In genomic region chr22:42877597-42878340, GRCh38 we compare ENCODE assay signal across 20 cellular contexts. TPM values are rescaled to one million over a fixed set of nuclear protein-coding genes. Genes with fewer than 3 reads are reported as not detected.
DNase-seq lines count a peak whose midpoint lies in the region; ATAC-seq and TF ChIP-seq lines count a peak whose summit lies in the region.
"Had no signal": no experiment of that assay in that cellular context is flagged by ENCODE, and none has a peak within 500 bp of the region (broad histone marks: within the 10 kb centered on the region; RNA-seq: fewer than 3 reads in every experiment).

No MANE protein-coding gene starts in this region.

- H3K4me1 ChIP-seq in lower lobe of right lung: peaks cover 6% of the 10 kb centered on the region
- peaks cover 14 to 59% (median 52%) of the 10 kb centered on the region in 3 donors for H3K4me1 ChIP-seq in skeletal muscle tissue (ENCODE audit: control insufficient read depth in 3 of 3, insufficient read depth in 3 of 3, low read length in 3 of 3)

- H3K27me3 ChIP-seq in lower lobe of right lung (ENCODE audit: low read depth) (no peaks in the 10 kb centered on the region), skeletal muscle tissue (ENCODE audit: control insufficient read depth in 3 of 3, insufficient read depth in 3 of 3, low read length in 3 of 3) (no peaks in the 10 kb centered on the region)

- no peak overlapping the region for H3K4me3 ChIP-seq in lower lobe of right lung
- no peak overlapping the region for H3K4me3 ChIP-seq in skeletal muscle tissue (ENCODE audit: low read length in 3 of 3)
- H3K4me3 ChIP-seq: GM23248 had no signal

- H3K36me3 ChIP-seq in lower lobe of right lung (peaks cover 100% of the 10 kb centered on the region), skeletal muscle tissue (ENCODE audit: control insufficient read depth in 3 of 3, insufficient read depth in 3 of 3, low read length in 3 of 3) (peaks cover 42 to 66% (median 48%) of the 10 kb centered on the region in 3 donors)

- H3K27ac ChIP-seq in RWPE1 (peak overlapping the region; percentile 15; the same call in 1 of the 2 replicates), lower lobe of right lung (peak overlapping the region; percentile 36), skeletal muscle tissue (ENCODE audit: low read depth, low read length) (peak overlapping the region; percentile 7)
- H3K27ac ChIP-seq: 22Rv1, GM23248 had no signal

- CTCF ChIA-PET in RWPE1 (lab: Yijun Ruan, JAX): interaction anchor here (0.5 kb wide), 1 partner anchor 55 kb away, joined by 3 read pairs; no protein-coding TSS in a partner anchor

- no peak for TF ChIP-seq CTCF in RWPE1 (conservative IDR thresholded peaks at IDR 0.05; ENCODE audit: low read depth)
- TF ChIP-seq CTCF in lower lobe of right lung (IDR thresholded peaks at IDR 0.05): no peak

- H3K9me3 ChIP-seq in lower lobe of right lung: no peaks in the 10 kb centered on the region
- H3K9me3 ChIP-seq in skeletal muscle tissue (ENCODE audit: control insufficient read depth in 3 of 3, low read length in 3 of 3): no peaks in the 10 kb centered on the region

- peak; percentile 31 for DNase-seq in DMS53 (lab: John Stamatoyannopoulos, UW)
- DNase-seq in DMS53 treated with DMSO at 0.1 percent for 48 hours (lab: John Stamatoyannopoulos, UW; ENCODE audit: unreplicated experiment): no peak
- DNase-seq in RWPE1 (ENCODE audit: low spot score): no peak
- DNase-seq in lower lobe of right lung: peak; percentile 80
- no peak for DNase-seq in NCI-H345 treated with DMSO at 0.1 percent for 48 hours (lab: John Stamatoyannopoulos, UW; ENCODE audit: unreplicated experiment)
- DNase-seq in stimulated activated CD4-positive, alpha-beta T cell treated with anti-CD3 and anti-CD28 coated beads, Interleukin-12 subunit alpha, Interleukin-12 subunit beta, amount 100 ng/mL, for 4 hours: no peak
- no peak for DNase-seq in NCI-H128 (lab: John Stamatoyannopoulos, UW; ENCODE audit: unreplicated experiment)
- DNase-seq: CD8-positive, alpha-beta T cell; GDM1; GM23248; KBM-7; MV-4-11; NCI-H1417 treated with DMSO at 0.1 percent for 48 hours; NCI-H2029; NCI-H2171; NCI-H510A treated with DMSO at 0.1 percent for 48 hours; SHP77 had no signal

- H3K9ac ChIP-seq in skeletal muscle tissue (ENCODE audit: low read depth in 1 of 3, low read length in 3 of 3): peak overlapping the region in 2 of 3 donors; percentile 10 to 40
- H3K9ac ChIP-seq: GM23248 had no signal

- ATAC-seq in lower lobe of right lung: peak; percentile 78 to 90
- ATAC-seq: CD8-positive, alpha-beta T cell; Panc1 had no signal

- intact Hi-C loops in lower lobe of right lung (cut with DNase I): no loop called here

- POLR2A ChIA-PET in RWPE1 (lab: Yijun Ruan, JAX; ENCODE audit: low non-redundant PET): interaction anchor here (0.5 kb wide), 1 partner anchor 15 kb away, joined by 3 read pairs; no protein-coding TSS in a partner anchor

RNA-seq across cellular contexts. Expression of gene ARFGAP3, which starts 20.7 kb away (rescaled TPM):
- total RNA-seq in lower lobe of right lung (39.9 TPM), skeletal muscle tissue (32.9 TPM)

Comparison
In these comparisons a context has a peak if more than half of its experiments do, and no peak if none do; other contexts are left out.
1. DNase-seq: peak in DMS53 (single experiment) and lower lobe of right lung (single experiment); none in DMS53 treated with DMSO at 0.1 percent for 48 hours (single experiment), RWPE1 (single experiment), NCI-H345 treated with DMSO at 0.1 percent for 48 hours (single experiment), stimulated activated CD4-positive, alpha-beta T cell treated with anti-CD3 and anti-CD28 coated beads, Interleukin-12 subunit alpha, Interleukin-12 subunit beta, amount 100 ng/mL, for 4 hours (single experiment) and NCI-H128 (single experiment).
2. Peak in every context shown above with its lines, with median percentiles within 50 percentile points of each other: H3K27ac ChIP-seq.